ENCODE assay signal across 1 cellular context in genomic region chr6:21595951-21596378, GRCh38.
TF ChIP-seq lines count a peak whose summit lies in the region.

No MANE protein-coding gene starts in this region.

TF ChIP-seq in HEK293, 187 proteins besides CTCF, POLR2A, EP300 and RAD21 (continued from another document and continues in another):
- TF ChIP-seq ZNF692 (tag by site-specific recombination; IDR thresholded peaks at IDR 0.05) (peak; percentile 68), ZNF214 (tag by site-specific recombination; IDR thresholded peaks at IDR 0.05; ENCODE audit: borderline replicate concordance) (no peak), ZNF704 (tag by site-specific recombination; IDR thresholded peaks at IDR 0.05) (no peak), ZNF391 (tag by site-specific recombination; IDR thresholded peaks at IDR 0.05; ENCODE audit: borderline replicate concordance, low read depth) (0 out of 2 replicates have a peak, but pooled peaks have one; percentile 15), MZF1 (tag by site-specific recombination; IDR thresholded peaks at IDR 0.05; ENCODE audit: borderline replicate concordance) (0 out of 2 replicates have a peak, but pooled peaks have one; percentile 39), ZNF274 (IDR thresholded peaks at IDR 0.05; ENCODE audit: low read length) (no peak), ZNF274 (tag by site-specific recombination; IDR thresholded peaks at IDR 0.05; ENCODE audit: borderline replicate concordance) (no peak), ZNF112 (tag by site-specific recombination; IDR thresholded peaks at IDR 0.05) (no peak), ZNF626 (tag by site-specific recombination; IDR thresholded peaks at IDR 0.05) (no peak), ZNF223 (tag by site-specific recombination; IDR thresholded peaks at IDR 0.05) (peak; percentile 74; the same call in 1 of the 2 replicates), ZNF335 (tag by site-specific recombination; conservative IDR thresholded peaks at IDR 0.05) (peak; percentile 82), ZFP3 (tag by site-specific recombination; IDR thresholded peaks at IDR 0.05; ENCODE audit: low read depth) (no peak; the same call in 1 of the 2 replicates), ZNF510 (tag by site-specific recombination; IDR thresholded peaks at IDR 0.05; ENCODE audit: insufficient replicate concordance) (no peak), ZNF248 (tag by site-specific recombination; IDR thresholded peaks at IDR 0.05) (no peak), ZNF140 (tag by site-specific recombination; IDR thresholded peaks at IDR 0.05) (no peak), ZNF473 (tag by site-specific recombination; IDR thresholded peaks at IDR 0.05) (no peak), GFI1B (tag by site-specific recombination; IDR thresholded peaks at IDR 0.05) (no peak; the same call in 1 of the 2 replicates), KLF9 (tag by site-specific recombination; IDR thresholded peaks at IDR 0.05; ENCODE audit: low read depth) (no peak), ZNF169 (tag by site-specific recombination; IDR thresholded peaks at IDR 0.05) (no peak), ZNF423 (tag by site-specific recombination; IDR thresholded peaks at IDR 0.05) (no peak), ZNF341 (tag by site-specific recombination; IDR thresholded peaks at IDR 0.05; ENCODE audit: low read depth) (no peak), ZNF645 (tag by site-specific recombination; IDR thresholded peaks at IDR 0.05) (no peak), PRDM2 (tag by site-specific recombination; IDR thresholded peaks at IDR 0.05; ENCODE audit: borderline replicate concordance) (no peak), ZBTB7A (tag by site-specific recombination; IDR thresholded peaks at IDR 0.05; ENCODE audit: low read depth) (peak; percentile 53; the same call in 1 of the 2 replicates), ZNF660 (tag by site-specific recombination; IDR thresholded peaks at IDR 0.05) (no peak), ZNF114 (tag by site-specific recombination; IDR thresholded peaks at IDR 0.05) (no peak), ZNF138 (tag by site-specific recombination; IDR thresholded peaks at IDR 0.05; ENCODE audit: borderline replicate concordance) (no peak), ZNF37A (tag by site-specific recombination; IDR thresholded peaks at IDR 0.05) (no peak), ZBTB49 (tag by site-specific recombination; IDR thresholded peaks at IDR 0.05; ENCODE audit: low read depth) (no peak), ZNF280C (tag by site-specific recombination; IDR thresholded peaks at IDR 0.05) (no peak), ZBTB48 (tag by site-specific recombination; IDR thresholded peaks at IDR 0.05) (no peak), ZNF701 (tag by site-specific recombination; IDR thresholded peaks at IDR 0.05) (no peak), ZNF555 (tag by site-specific recombination; conservative IDR thresholded peaks at IDR 0.05) (no peak), YY2 (tag by site-specific recombination; IDR thresholded peaks at IDR 0.05) (no peak), ZNF549 (tag by site-specific recombination; IDR thresholded peaks at IDR 0.05) (no peak), ZNF239 (tag by site-specific recombination; IDR thresholded peaks at IDR 0.05) (0 out of 2 replicates have a peak, but pooled peaks have one; percentile 47), IKZF3 (tag by site-specific recombination; IDR thresholded peaks at IDR 0.05) (no peak), ZNF121 (tag by site-specific recombination; IDR thresholded peaks at IDR 0.05) (no peak), ZNF211 (tag by site-specific recombination; IDR thresholded peaks at IDR 0.05; ENCODE audit: low read depth) (no peak), REPIN1 (tag by site-specific recombination; IDR thresholded peaks at IDR 0.05; ENCODE audit: low read depth) (no peak), ZNF514 (tag by site-specific recombination; IDR thresholded peaks at IDR 0.05) (no peak), ZNF266 (tag by site-specific recombination; IDR thresholded peaks at IDR 0.05; ENCODE audit: low read depth) (no peak), ZNF23 (tag by site-specific recombination; IDR thresholded peaks at IDR 0.05; ENCODE audit: borderline replicate concordance) (no peak), PRDM1 (tag by site-specific recombination; IDR thresholded peaks at IDR 0.05) (peak; percentile 99), ZNF530 (tag by site-specific recombination; IDR thresholded peaks at IDR 0.05; ENCODE audit: low read depth) (no peak), ZNF350 (tag by site-specific recombination; IDR thresholded peaks at IDR 0.05) (no peak), AEBP2 (tag by site-specific recombination; IDR thresholded peaks at IDR 0.05; ENCODE audit: borderline replicate concordance) (no peak), ZNF513 (tag by site-specific recombination; IDR thresholded peaks at IDR 0.05) (no peak), ZNF596 (tag by site-specific recombination; IDR thresholded peaks at IDR 0.05) (no peak), ZNF548 (tag by site-specific recombination; IDR thresholded peaks at IDR 0.05) (no peak), ZFP37 (tag by site-specific recombination; IDR thresholded peaks at IDR 0.05) (0 out of 2 replicates have a peak, but pooled peaks have one; percentile 30), ZNF501 (tag by site-specific recombination; IDR thresholded peaks at IDR 0.05) (no peak), ZNF785 (tag by site-specific recombination; IDR thresholded peaks at IDR 0.05) (no peak)
